ENCODE assay signal across 31 cellular contexts in the genomic region with DNA sequence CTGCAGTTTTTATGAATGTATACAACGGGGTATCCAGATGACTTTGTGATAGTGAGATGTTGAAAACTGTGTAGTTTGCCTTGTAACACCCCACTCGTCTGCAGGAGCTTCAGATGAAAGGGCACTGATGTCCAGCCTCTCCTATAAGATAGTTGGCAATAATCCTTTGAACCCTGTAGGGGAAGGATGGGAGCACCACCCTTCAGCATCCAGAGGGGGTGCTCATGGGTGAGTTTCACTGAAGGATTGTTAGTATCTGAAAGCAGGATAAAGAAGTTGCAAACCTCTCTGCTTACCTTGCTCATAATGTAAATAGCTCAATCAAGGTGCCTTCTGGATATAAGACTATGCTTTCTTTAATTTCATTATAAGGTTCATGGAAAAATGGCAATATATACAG.
"Had no signal": no experiment of that assay in that cellular context is flagged by ENCODE, and none has a peak within 500 bp of the region (broad histone marks: within the 10 kb centered on the region; RNA-seq: fewer than 3 reads in every experiment).

No MANE protein-coding gene starts in this region.

- H3K36me3 Mint-ChIP-seq: activated naive CD8-positive, alpha-beta T cell treated with anti-CD3 and anti-CD28 coated beads for 36 hours; naive thymus-derived CD8-positive, alpha-beta T cell; stimulated activated effector memory CD8-positive, alpha-beta T cell treated with anti-CD3 and anti-CD28 coated beads, Interleukin-12 subunit alpha, Interleukin-12 subunit beta, amount 100 ng/mL, for 72 hours had no signal

- H3K4me3 ChIP-seq: adrenal gland, body of pancreas, cardiac muscle cell, colonic mucosa, dorsolateral prefrontal cortex, gastroesophageal sphincter, hepatocyte, psoas muscle, sigmoid colon, thyroid gland, upper lobe of right lung had no signal

- H3K27me3 Mint-ChIP-seq: activated naive CD8-positive, alpha-beta T cell treated with anti-CD3 and anti-CD28 coated beads for 36 hours; naive thymus-derived CD8-positive, alpha-beta T cell; stimulated activated naive CD8-positive, alpha-beta T cell treated with anti-CD3 and anti-CD28 coated beads, Interleukin-15, Interleukin-2, amounts not matched to agents 100 ng/mL and 50 ng/mL, for 24 hours had no signal

- H3K9me3 Mint-ChIP-seq: activated naive CD4-positive, alpha-beta T cell treated with anti-CD3 and anti-CD28 coated beads for 36 hours; activated naive CD8-positive, alpha-beta T cell treated with anti-CD3 and anti-CD28 coated beads for 36 hours; activated T-helper 1 cell treated with anti-CD3 and anti-CD28 coated beads, Interleukin-12 subunit alpha, Interleukin-12 subunit beta, Interleukin-2, Interleukin-4 antibody, amounts not matched to agents 30 ng/mL and 10 ng/mL and 1 ng/mL, durations not matched to agents 14 hours and 24 hours and 36 hours; naive thymus-derived CD8-positive, alpha-beta T cell; neural crest cell; stimulated activated effector memory CD8-positive, alpha-beta T cell treated with anti-CD3 and anti-CD28 coated beads, Interleukin-12 subunit alpha, Interleukin-12 subunit beta, amount 100 ng/mL, for 72 hours; stimulated activated naive CD8-positive, alpha-beta T cell treated with anti-CD3 and anti-CD28 coated beads, Interleukin-15, Interleukin-2, amounts not matched to agents 100 ng/mL and 50 ng/mL, for 24 hours; T-helper 2 cell treated with Interferon-gamma antibody and Interleukin-4, amounts not matched to agents 5 μg/mL and 100 μg/mL, for 36 hours had no signal

- H3K4me3 Mint-ChIP-seq: activated naive CD4-positive, alpha-beta T cell treated with anti-CD3 and anti-CD28 coated beads for 36 hours; activated naive CD8-positive, alpha-beta T cell treated with anti-CD3 and anti-CD28 coated beads for 36 hours; activated T-helper 1 cell treated with anti-CD3 and anti-CD28 coated beads, Interleukin-12 subunit alpha, Interleukin-12 subunit beta, Interleukin-2, Interleukin-4 antibody, amounts not matched to agents 30 ng/mL and 10 ng/mL and 1 ng/mL, durations not matched to agents 14 hours and 24 hours and 36 hours; naive thymus-derived CD8-positive, alpha-beta T cell; neural crest cell; stimulated activated effector memory CD8-positive, alpha-beta T cell treated with anti-CD3 and anti-CD28 coated beads, Interleukin-12 subunit alpha, Interleukin-12 subunit beta, amount 100 ng/mL, for 72 hours; stimulated activated naive CD8-positive, alpha-beta T cell treated with anti-CD3 and anti-CD28 coated beads, Interleukin-15, Interleukin-2, amounts not matched to agents 100 ng/mL and 50 ng/mL, for 24 hours; T-helper 2 cell treated with Interferon-gamma antibody and Interleukin-4, amounts not matched to agents 5 μg/mL and 100 μg/mL, for 36 hours had no signal

- H3K4me1 Mint-ChIP-seq: activated naive CD8-positive, alpha-beta T cell treated with anti-CD3 and anti-CD28 coated beads for 36 hours; naive thymus-derived CD8-positive, alpha-beta T cell; stimulated activated effector memory CD8-positive, alpha-beta T cell treated with anti-CD3 and anti-CD28 coated beads, Interleukin-12 subunit alpha, Interleukin-12 subunit beta, amount 100 ng/mL, for 72 hours had no signal

- DNase-seq: activated CD4-positive, alpha-beta T cell treated with anti-CD3 and anti-CD28 coated beads for 4 hours; activated CD4-positive, alpha-beta T cell treated with anti-CD3 and anti-CD28 coated beads, Interleukin-2, amount 50 U/mL, for 4 hours; activated CD8-positive, alpha-beta memory T cell treated with anti-CD3 and anti-CD28 coated beads for 24 hours; activated effector memory CD4-positive, alpha-beta T cell treated with anti-CD3 and anti-CD28 coated beads, Interleukin-2, amount 50 U/mL, for 16 hours; activated naive CD4-positive, alpha-beta T cell treated with anti-CD3 and anti-CD28 coated beads for 36 hours; activated naive CD8-positive, alpha-beta T cell treated with anti-CD3 and anti-CD28 coated beads for 36 hours; aorta; cerebellar nuclear complex; colonic mucosa; dorsolateral prefrontal cortex; effector memory CD4-positive, alpha-beta T cell; naive thymus-derived CD8-positive, alpha-beta T cell; occipital lobe; psoas muscle; sigmoid colon; small intestine; stimulated activated CD4-positive, alpha-beta T cell treated with anti-CD3 and anti-CD28 coated beads, Interleukin-4, amount 100 ng/mL, for 24 hours; substantia nigra; upper lobe of right lung had no signal

- H3K36me3 ChIP-seq: adrenal gland, cardiac muscle cell, colonic mucosa, gastroesophageal sphincter, sigmoid colon, thyroid gland, upper lobe of right lung had no signal

- H3K27ac Mint-ChIP-seq: activated naive CD4-positive, alpha-beta T cell treated with anti-CD3 and anti-CD28 coated beads for 36 hours; activated naive CD8-positive, alpha-beta T cell treated with anti-CD3 and anti-CD28 coated beads for 36 hours; activated T-helper 1 cell treated with anti-CD3 and anti-CD28 coated beads, Interleukin-12 subunit alpha, Interleukin-12 subunit beta, Interleukin-2, Interleukin-4 antibody, amounts not matched to agents 30 ng/mL and 10 ng/mL and 1 ng/mL, durations not matched to agents 14 hours and 24 hours and 36 hours; naive thymus-derived CD8-positive, alpha-beta T cell; stimulated activated effector memory CD8-positive, alpha-beta T cell treated with anti-CD3 and anti-CD28 coated beads, Interleukin-12 subunit alpha, Interleukin-12 subunit beta, amount 100 ng/mL, for 72 hours; stimulated activated naive CD8-positive, alpha-beta T cell treated with anti-CD3 and anti-CD28 coated beads, Interleukin-15, Interleukin-2, amounts not matched to agents 100 ng/mL and 50 ng/mL, for 24 hours; T-helper 2 cell treated with Interferon-gamma antibody and Interleukin-4, amounts not matched to agents 5 μg/mL and 100 μg/mL, for 36 hours had no signal

- H3K27me3 ChIP-seq: adrenal gland, body of pancreas, cardiac muscle cell, colonic mucosa, dorsolateral prefrontal cortex, gastroesophageal sphincter, hepatocyte, sigmoid colon, thyroid gland, upper lobe of right lung had no signal

- H3K27ac ChIP-seq: adrenal gland, body of pancreas, cardiac muscle cell, colonic mucosa, dorsolateral prefrontal cortex, gastroesophageal sphincter, hepatocyte, parathyroid adenoma, psoas muscle, sigmoid colon, thyroid gland, upper lobe of right lung had no signal

- H3K4me1 ChIP-seq: adrenal gland, body of pancreas, colonic mucosa, gastroesophageal sphincter, psoas muscle, sigmoid colon, upper lobe of right lung had no signal

- FAIRE-seq: small intestine had no signal

- ATAC-seq: body of pancreas; gastroesophageal sphincter; naive thymus-derived CD8-positive, alpha-beta T cell; stimulated activated effector memory CD8-positive, alpha-beta T cell treated with anti-CD3 and anti-CD28 coated beads, Interleukin-12 subunit alpha, Interleukin-12 subunit beta, amount 100 ng/mL, for 72 hours; upper lobe of right lung had no signal

- H3K9me3 ChIP-seq: adrenal gland, body of pancreas, colonic mucosa, gastroesophageal sphincter, psoas muscle, sigmoid colon, thyroid gland, upper lobe of right lung had no signal
